Comparison of ENCODE assay signal across 16 cellular contexts in genomic region chr2:55408946-55409868, GRCh38. TPM values are rescaled to one million over a fixed set of nuclear protein-coding genes. Genes with fewer than 3 reads are reported as not detected.
DNase-seq lines count a peak whose midpoint lies in the region; ATAC-seq and TF ChIP-seq lines count a peak whose summit lies in the region.
"Had no signal": no experiment of that assay in that cellular context is flagged by ENCODE, and none has a peak within 500 bp of the region (broad histone marks: within the 10 kb centered on the region; RNA-seq: fewer than 3 reads in every experiment).

No MANE protein-coding gene starts in this region.

- ATAC-seq in GM21737 (IDR thresholded peaks at IDR 0.05; ENCODE audit: unreplicated experiment) = peak; percentile 51
- ATAC-seq: A549 had no signal

- H4K20me1 ChIP-seq in fibroblast of lung (ENCODE audit: control insufficient read depth, extremely low read depth, insufficient read depth, low read length) = no peaks in the 10 kb centered on the region

- 100% methylated on average over 1 of the region's 12 CpGs for WGBS in trophoblast cell (ENCODE audit: extremely low coverage, insufficient coverage, insufficient read length)

- H3K23ac ChIP-seq in trophoblast cell (ENCODE audit: low read length) = no peak overlapping the region

- H2BK12ac ChIP-seq in trophoblast cell (ENCODE audit: low read length) = no peak overlapping the region

- H3K9ac ChIP-seq in fibroblast of lung (ENCODE audit: insufficient read depth, low read length) (no peak overlapping the region), trophoblast cell (ENCODE audit: low read length) (no peak overlapping the region)

- no peaks in the 10 kb centered on the region for H3K27me3 ChIP-seq in fibroblast of lung (ENCODE audit: control insufficient read depth, insufficient read depth, low read length)
- no peaks in the 10 kb centered on the region for H3K27me3 ChIP-seq in trophoblast cell (ENCODE audit: insufficient read depth, low read length)
- H3K27me3 ChIP-seq: upper lobe of left lung had no signal

- no peak overlapping the region for H4K12ac ChIP-seq in trophoblast cell (ENCODE audit: low read depth, low read length)

- H3K4me2 ChIP-seq in fibroblast of lung (ENCODE audit: extremely low read depth, insufficient read depth, low read length) (peak overlapping the region; percentile 68), trophoblast cell (ENCODE audit: low read length) (no peak overlapping the region)
- H3K4me2 ChIP-seq: A549 had no signal

- no peaks in the 10 kb centered on the region for H3K79me1 ChIP-seq in trophoblast cell (ENCODE audit: low read length)

- H3K4me3 ChIP-seq in fibroblast of lung (replicated peaks in 1 of 4; ENCODE audit: control extremely low read depth in 1 of 4, insufficient read depth in 1 of 4, low read depth in 3 of 4, low read length in 4 of 4) = peak overlapping the region in 1 of 4 experiments; percentile 11
- H3K4me3 ChIP-seq in trophoblast cell (ENCODE audit: low read depth, low read length) = no peak overlapping the region
- H3K4me3 ChIP-seq: A549, upper lobe of left lung had no signal

- H2AK5ac ChIP-seq in trophoblast cell (ENCODE audit: low read length) = no peak overlapping the region

- H3K9me3 ChIP-seq in fibroblast of lung (ENCODE audit: control insufficient read depth, insufficient read depth, low read depth, low read length) (no peaks in the 10 kb centered on the region), trophoblast cell (ENCODE audit: insufficient read depth, low read depth, low read length) (peaks cover 1% of the 10 kb centered on the region)
- H3K9me3 ChIP-seq: A549, upper lobe of left lung had no signal

- TF ChIP-seq CTCF in fibroblast of lung (conservative IDR thresholded peaks at IDR 0.05 in 1 of 2, IDR thresholded peaks at IDR 0.05 in 1 of 2; ENCODE audit: low read depth in 1 of 2, low read length in 2 of 2) = no peak

- H3K14ac ChIP-seq in trophoblast cell (ENCODE audit: low read length) = no peak overlapping the region

- H2BK120ac ChIP-seq in trophoblast cell (ENCODE audit: insufficient read depth, low read length, poor library complexity) = no peak overlapping the region

- no peak overlapping the region for H2AFZ ChIP-seq in fibroblast of lung (ENCODE audit: low read length)
- H2AFZ ChIP-seq in trophoblast cell (ENCODE audit: insufficient read depth, low read length, poor library complexity) = no peak overlapping the region

- peaks cover 39% of the 10 kb centered on the region for H3K79me2 ChIP-seq in fibroblast of lung (ENCODE audit: control insufficient read depth, insufficient read depth, low read length)
- H3K79me2 ChIP-seq in trophoblast cell (ENCODE audit: control insufficient read depth, insufficient read depth, low read length, poor library complexity) = no peaks in the 10 kb centered on the region

- no peak overlapping the region for H4K91ac ChIP-seq in trophoblast cell (ENCODE audit: low read depth, low read length)

- peaks cover 6% of the 10 kb centered on the region for H3K4me1 ChIP-seq in fibroblast of lung (ENCODE audit: control insufficient read depth, extremely low read depth, insufficient read depth, low read length)
- no peaks in the 10 kb centered on the region for H3K4me1 ChIP-seq in trophoblast cell (ENCODE audit: control insufficient read depth in 1 of 2, insufficient read depth in 2 of 2, low read length in 2 of 2)
- H3K4me1 ChIP-seq: A549 had no signal

- H3K18ac ChIP-seq in trophoblast cell (ENCODE audit: low read length) = no peak overlapping the region

- H3K27ac ChIP-seq in fibroblast of lung (ENCODE audit: insufficient read depth, low read length) = no peak overlapping the region
- no peak overlapping the region for H3K27ac ChIP-seq in trophoblast cell (ENCODE audit: low read depth, low read length)
- H3K27ac ChIP-seq: A549, upper lobe of left lung had no signal

- H3K36me3 ChIP-seq in fibroblast of lung (ENCODE audit: control insufficient read depth, insufficient read depth, low read length) (peaks cover 5% of the 10 kb centered on the region), trophoblast cell (ENCODE audit: control insufficient read depth in 1 of 2, insufficient read depth in 2 of 2, low read length in 2 of 2) (peaks cover 7 to 9% of the 10 kb centered on the region in 2 experiments)

- H4K8ac ChIP-seq in trophoblast cell (ENCODE audit: low read depth, low read length) = no peak overlapping the region

- DNase-seq in A172 (ENCODE audit: low spot score) (peak; percentile 30), RPMI7951 (ENCODE audit: low read depth) (peak; percentile 48), fibroblast of lung (ENCODE audit: low read depth in 2 of 2) (peak in 1 of 2 donors; percentile 74), HuH-7.5 (ENCODE audit: low spot score) (no peak), SKM-1 treated with dmso at 0.1 percent for 144 hours (lab: John Stamatoyannopoulos, UW; ENCODE audit: unreplicated experiment) (no peak), trophoblast cell (no peak)
- DNase-seq in activated effector memory CD4-positive, alpha-beta T cell treated with anti-CD3 and anti-CD28 coated beads, Interleukin-2, amount 50 U/mL, for 16 hours = no peak
- DNase-seq: activated CD4-positive, alpha-beta T cell treated with anti-CD3 and anti-CD28 coated beads for 1 hour; activated gamma-delta T cell treated with Interleukin-2 at 50 U/mL for 16 hours; effector CD8-positive, alpha-beta T cell; immature natural killer cell; NCI-H1092; nucleus accumbens; upper lobe of left lung had no signal

- H2BK5ac ChIP-seq in trophoblast cell (ENCODE audit: low read depth, low read length, poor library complexity) = no peak overlapping the region

- H3K4ac ChIP-seq in trophoblast cell (ENCODE audit: low read depth, low read length) = no peak overlapping the region

RNA-seq across cellular contexts. Expression of gene CCDC88A, which starts 10.4 kb away (rescaled TPM):
- 53.8 and 67.9 TPM in 2 replicates for total RNA-seq in A172 (2014; rRNA removed; shearing (Covaris generic))
- 62.5 and 86.3 TPM in 2 replicates for total RNA-seq in RPMI7951 (2014; rRNA removed; shearing (Covaris generic))
- 34.7 and 56.5 TPM in 2 replicates for total RNA-seq in fibroblast of lung
- polyA plus RNA-seq in fibroblast of lung = 39.6 and 40.8 TPM in 2 replicates
- 26.0 and 26.3 TPM in 2 replicates for polyA plus RNA-seq in fibroblast of lung (2012)
- polyA minus RNA-seq in fibroblast of lung (ENCODE audit: low replicate concordance) = 26.6 and 56.2 TPM in 2 replicates
- polyA plus RNA-seq in trophoblast cell (2013) = 20.2 and 23.3 TPM in 2 replicates

Comparison
In these comparisons a context has a peak if more than half of its experiments do, and no peak if none do; other contexts are left out.
1. DNase-seq: peak in A172 (single experiment) and RPMI7951 (single experiment); none in HuH-7.5 (single experiment), SKM-1 treated with dmso at 0.1 percent for 144 hours (single experiment), activated effector memory CD4-positive, alpha-beta T cell treated with anti-CD3 and anti-CD28 coated beads, Interleukin-2, amount 50 U/mL, for 16 hours (single experiment) and trophoblast cell (0 of 2).